ENCODE assay signal across 23 cellular contexts in genomic region chr5:115477581-115477980, GRCh38.
"Had no signal": no experiment of that assay in that cellular context is flagged by ENCODE, and none has a peak within 500 bp of the region (broad histone marks: within the 10 kb centered on the region; RNA-seq: fewer than 3 reads in every experiment).

No MANE protein-coding gene starts in this region.

- DNase-seq: colonic mucosa; cortex of kidney; dermis blood vessel endothelial cell; dorsolateral prefrontal cortex; effector CD4-positive, alpha-beta T cell; effector memory CD4-positive, alpha-beta T cell; foreskin keratinocyte; glutamatergic neuron; head of caudate nucleus; heart right ventricle; hippocampal formation; left cardiac atrium; left lung; left ventricle myocardium superior; lower lobe of right lung; mesenchymal stem cell; mucosa of descending colon had no signal

- H3K36me3 ChIP-seq: colonic mucosa, esophagus muscularis mucosa, heart right ventricle, left lung, lower lobe of right lung had no signal

- H3K9me3 ChIP-seq: colonic mucosa, esophagus muscularis mucosa, heart right ventricle, left lung, lower lobe of right lung, mucosa of descending colon had no signal

- H3K4me3 ChIP-seq: colonic mucosa, dorsolateral prefrontal cortex, esophagus muscularis mucosa, heart right ventricle, left lung, lower lobe of right lung, mucosa of descending colon had no signal

- H3K27ac Mint-ChIP-seq: mesothelial cell of epicardium had no signal

- H3K27ac ChIP-seq: colonic mucosa, dorsolateral prefrontal cortex, esophagus muscularis mucosa, foreskin keratinocyte, heart right ventricle, left lung, lower lobe of right lung had no signal

- H3K36me3 Mint-ChIP-seq: mesothelial cell of epicardium had no signal

- H3K27me3 ChIP-seq: colonic mucosa, dorsolateral prefrontal cortex, esophagus muscularis mucosa, foreskin keratinocyte, heart right ventricle, left lung had no signal

- ATAC-seq: foreskin keratinocyte, heart right ventricle, left cardiac atrium, left lung, left ventricle myocardium superior, lower lobe of right lung, mucosa of descending colon had no signal

- H3K4me1 Mint-ChIP-seq: mesothelial cell of epicardium had no signal

- FAIRE-seq: endothelial cell of umbilical vein, frontal cortex, islet of Langerhans, keratinocyte had no signal

- H3K4me3 Mint-ChIP-seq: mesothelial cell of epicardium had no signal

- H3K4me1 ChIP-seq: colonic mucosa, foreskin keratinocyte had no signal

- H3K9me3 Mint-ChIP-seq: mesothelial cell of epicardium had no signal
